15 cellular contexts compared by ENCODE assay signal in the genomic region with DNA sequence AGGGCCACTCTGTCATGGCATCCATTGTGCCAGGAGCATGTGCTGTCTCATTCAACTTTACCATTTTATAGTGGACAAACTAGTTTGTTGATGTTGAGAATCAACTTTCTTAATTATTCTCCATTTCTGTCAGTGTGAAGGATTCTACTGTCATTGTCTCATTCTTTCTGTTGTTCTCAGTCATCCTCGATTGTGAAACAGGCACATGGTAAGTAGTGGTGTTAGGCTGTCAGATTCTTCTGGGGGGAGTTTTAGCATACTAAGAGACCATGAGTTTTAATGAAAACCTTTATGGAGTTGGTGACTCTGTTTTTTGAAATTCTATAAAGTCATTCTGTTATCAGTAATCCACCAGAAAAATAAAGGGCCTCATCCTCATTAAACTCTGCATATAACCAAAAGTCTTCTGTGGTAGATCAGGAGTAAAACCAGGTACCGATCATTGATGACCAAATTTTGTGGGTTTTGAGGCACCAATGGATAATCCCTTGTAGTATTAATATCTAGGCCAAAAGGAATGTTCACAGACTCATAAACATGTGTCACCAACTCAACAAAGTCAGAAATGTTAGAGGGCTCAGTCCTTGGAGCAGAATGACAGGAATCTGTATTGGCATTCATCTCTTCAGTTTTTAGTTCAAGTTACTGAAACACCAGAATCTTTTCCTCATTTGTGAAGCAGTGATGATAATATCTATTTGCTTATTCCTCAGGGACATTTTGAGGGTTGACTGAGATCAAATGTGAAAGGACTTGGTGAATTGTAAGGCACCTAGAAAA.
DNase-seq lines count a peak whose midpoint lies in the region; ATAC-seq, FAIRE-seq and TF ChIP-seq lines count a peak whose summit lies in the region.
"Had no signal": no experiment of that assay in that cellular context is flagged by ENCODE, and none has a peak within 500 bp of the region (broad histone marks: within the 10 kb centered on the region; RNA-seq: fewer than 3 reads in every experiment).

No MANE protein-coding gene starts in this region.

- peak; percentile 15 for FAIRE-seq in K562 (lab: Jason Lieb, UNC)

- peak overlapping the region in 1 of 10 donors; percentile 46 for H3K4me3 Mint-ChIP-seq in naive thymus-derived CD8-positive, alpha-beta T cell
- H3K4me3 Mint-ChIP-seq: endodermal cell had no signal

- H3K9ac ChIP-seq in BLaER1 (no peak overlapping the region), K562 (ENCODE audit: insufficient read depth in 1 of 2, low read depth in 2 of 2, low read length in 2 of 2) (no peak overlapping the region)

- H3K4me2 ChIP-seq in BLaER1: peak overlapping the region; percentile 81
- H3K4me2 ChIP-seq in K562 (ENCODE audit: insufficient read depth, low read length): peak overlapping the region; percentile 19; the same call in 1 of the 2 replicates

- H2AFZ ChIP-seq in K562 (ENCODE audit: low read depth, low read length): no peak overlapping the region

- no peaks in the 10 kb centered on the region for H3K9me1 ChIP-seq in K562 (ENCODE audit: control insufficient read depth, insufficient read depth, low read length)

- in situ Hi-C loops in K562 (cut with MboI): no loop called here

- H3K79me2 ChIP-seq in K562 (ENCODE audit: control insufficient read depth, insufficient read depth, low read length): peaks cover 13% of the 10 kb centered on the region; the same call in 1 of the 3 replicates

- H3K4me1 ChIP-seq in BLaER1: peaks cover 42% of the 10 kb centered on the region
- peaks cover 23% of the 10 kb centered on the region for H3K4me1 ChIP-seq in HEK293 (ENCODE audit: control insufficient read depth, insufficient read depth, low read length)
- H3K4me1 ChIP-seq in K562 (replicated peaks in 1 of 2; ENCODE audit: control insufficient read depth in 2 of 2, insufficient read depth in 2 of 2, low read length in 2 of 2): peaks cover 0 to 15% of the 10 kb centered on the region in 2 experiments; a peak in 4 of 5 replicates

- TF ChIP-seq RAD21 in K562 (CRISPR knock-in tag; conservative IDR thresholded peaks at IDR 0.05 in 1 of 2, IDR thresholded peaks at IDR 0.05 in 1 of 2): no peak

- H3K9me3 ChIP-seq in BLaER1 (peaks cover 20% of the 10 kb centered on the region), HEK293 (ENCODE audit: control insufficient read depth, insufficient read depth, low read depth, low read length) (no peaks in the 10 kb centered on the region), K562 (replicated peaks; ENCODE audit: control insufficient read depth, insufficient read depth, low read depth, low read length) (no peaks in the 10 kb centered on the region)

- H3K27me3 ChIP-seq in BLaER1 (no peaks in the 10 kb centered on the region), K562 (ENCODE audit: control insufficient read depth in 2 of 2, insufficient read depth in 2 of 2, low read length in 2 of 2) (no peaks in the 10 kb centered on the region)

- no peak for TF ChIP-seq POLR2A in K562 (conservative IDR thresholded peaks at IDR 0.05)

- H3K36me3 Mint-ChIP-seq in naive thymus-derived CD8-positive, alpha-beta T cell: peaks cover 0 to 16% (median 2%) of the 10 kb centered on the region in 3 donors

- no peak overlapping the region for H3K27ac ChIP-seq in BLaER1
- peak overlapping the region; percentile 5; the same call in 1 of the 2 replicates for H3K27ac ChIP-seq in HEK293 (ENCODE audit: extremely low read depth, low read depth, low read length)
- H3K27ac ChIP-seq in K562 (ENCODE audit: extremely low read depth, low read depth, low read length): no peak overlapping the region
- H3K27ac ChIP-seq: SK-N-MC had no signal

- BruUV-seq in K562 (replicated peaks; lab: Mats Ljungman, UMichigan): no TSS peak

- ATAC-seq in K562 (no peak), GM18511 (IDR thresholded peaks at IDR 0.05; ENCODE audit: unreplicated experiment) (no peak), HG02970 (IDR thresholded peaks at IDR 0.05; ENCODE audit: low FRiP score, unreplicated experiment) (no peak)
- no peak for ATAC-seq in naive thymus-derived CD8-positive, alpha-beta T cell

- H3K36me3 ChIP-seq in BLaER1 (peaks cover 15% of the 10 kb centered on the region; the same call in 1 of the 2 replicates), HEK293 (ENCODE audit: control insufficient read depth in 2 of 2, insufficient read depth in 1 of 2, low read length in 2 of 2) (no peaks in the 10 kb centered on the region), K562 (ENCODE audit: control insufficient read depth, insufficient read depth, low read length) (no peaks in the 10 kb centered on the region)

- H3K4me3 ChIP-seq in BLaER1 (no peak overlapping the region), HEK293 (ENCODE audit: low read depth, low read length) (no peak overlapping the region), K562 (no peak overlapping the region)
- H3K4me3 ChIP-seq: SK-N-MC had no signal

- H3K27me3 Mint-ChIP-seq in naive thymus-derived CD8-positive, alpha-beta T cell: no peaks in the 10 kb centered on the region

- CTCF ChIA-PET in HEK293 (lab: Yijun Ruan, JAX) (no interaction called here), K562 (lab: Yijun Ruan, JAX; ENCODE audit: low intra/inter-chr PET ratio) (no interaction called here)

- intact Hi-C loops in K562 (cut with micrococcal nuclease): no loop called here

- peaks cover 43 to 82% (median 71%) of the 10 kb centered on the region in 4 donors for H3K4me1 Mint-ChIP-seq in naive thymus-derived CD8-positive, alpha-beta T cell

- DNase-seq in K562 (ENCODE audit: extremely low read depth in 1 of 4, low spot score in 3 of 4) (no peak), kidney glomerular epithelial cell (lab: John Stamatoyannopoulos, UW) (no peak)
- no peak for DNase-seq in naive thymus-derived CD8-positive, alpha-beta T cell
- no peak for DNase-seq in activated CD4-positive, CD25-positive, alpha-beta regulatory T cell treated with anti-CD3 and anti-CD28 coated beads, Interleukin-2, amount 50 U/mL, for 72 hours
- DNase-seq: activated CD4-positive, CD25-positive, alpha-beta regulatory T cell; C1 segment of cervical spinal cord; endodermal cell; NCI-H187; stimulated activated CD4-positive, alpha-beta T cell treated with anti-CD3 and anti-CD28 coated beads, Interleukin-4, amount 100 ng/mL, for 24 hours; stimulated activated naive CD4-positive, alpha-beta T cell treated with Interleukin-2 at 50 U/mL for 16 hours had no signal

- TF ChIP-seq CTCF in HEK293 (tag by site-specific recombination; IDR thresholded peaks at IDR 0.05): no peak
- TF ChIP-seq CTCF in K562 (IDR thresholded peaks at IDR 0.05 in 2 of 3, conservative IDR thresholded peaks at IDR 0.05 in 1 of 3; ENCODE audit: insufficient read depth in 2 of 3, low read depth in 1 of 3, low read length in 3 of 3): no peak

- WGBS in K562 (ENCODE audit: insufficient coverage, low coverage, missing lambda C conversion rate): 40% methylated on average over 2 of the region's 2 CpGs

- H3K9me3 Mint-ChIP-seq in naive thymus-derived CD8-positive, alpha-beta T cell: peaks cover 0 to 8% (median 0%) of the 10 kb centered on the region in 9 donors
- H3K9me3 Mint-ChIP-seq: endodermal cell had no signal

- POLR2A ChIA-PET in HEK293 (lab: Yijun Ruan, JAX): no interaction called here
- POLR2A ChIA-PET in K562 (lab: Yijun Ruan, JAX): interaction anchor here (0.6 to 1.0 kb wide), 3 partner anchors 21 to 875 kb away, joined by 3 to 4 read pairs (median 3); no protein-coding TSS in a partner anchor
- POLR2A ChIA-PET in naive thymus-derived CD8-positive, alpha-beta T cell (lab: Charles Lee): interaction anchor here (0.6 kb wide), 1 partner anchor 175 kb away, joined by 4 read pairs; no protein-coding TSS in a partner anchor

- TF ChIP-seq EP300 in K562 (IDR thresholded peaks at IDR 0.05; ENCODE audit: low read length): no peak

- H3K27ac Mint-ChIP-seq in naive thymus-derived CD8-positive, alpha-beta T cell: peak overlapping the region in 6 of 10 donors; percentile 12 to 58 (median 36)
- H3K27ac Mint-ChIP-seq: endodermal cell had no signal

- H4K20me1 ChIP-seq in BLaER1 (peaks cover 63% of the 10 kb centered on the region), K562 (replicated peaks; ENCODE audit: control insufficient read depth, insufficient read depth, low read length) (no peaks in the 10 kb centered on the region)

TF ChIP-seq in HEK293, 187 proteins besides CTCF, POLR2A, EP300 and RAD21:
- peak; percentile 53 for TF ChIP-seq ZBTB20 (tag by site-specific recombination; IDR thresholded peaks at IDR 0.05)
- TF ChIP-seq ZNF548 (tag by site-specific recombination; IDR thresholded peaks at IDR 0.05): no peak

TF ChIP-seq in K562, 482 proteins besides CTCF, POLR2A, EP300 and RAD21 (continues in another document):
- no peak for TF ChIP-seq KDM1A (IDR thresholded peaks at IDR 0.05)
